11 cellular contexts compared by ENCODE assay signal in the genomic region with DNA sequence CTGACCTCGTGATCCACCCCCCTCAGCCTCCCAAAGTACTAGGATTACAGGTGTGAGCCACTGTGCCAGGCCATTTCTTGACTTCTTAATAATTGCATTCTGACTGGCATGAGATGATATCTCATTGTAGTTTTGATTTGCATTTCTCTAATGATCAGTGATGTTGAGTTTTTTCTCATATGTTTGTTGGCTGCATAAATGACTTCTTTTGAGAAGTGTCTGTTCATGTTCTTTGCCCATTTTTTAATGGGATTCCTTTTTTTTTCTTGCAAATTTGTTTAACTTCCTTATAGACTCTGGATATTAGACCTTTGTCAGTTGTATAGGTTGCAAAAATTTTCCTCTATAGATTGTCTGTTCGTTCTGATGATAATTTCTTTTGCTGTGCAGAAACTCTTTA. TPM values are rescaled to one million over a fixed set of nuclear protein-coding genes. Genes with fewer than 3 reads are reported as not detected.
"Had no signal": no experiment of that assay in that cellular context is flagged by ENCODE, and none has a peak within 500 bp of the region (broad histone marks: within the 10 kb centered on the region; RNA-seq: fewer than 3 reads in every experiment).

No MANE protein-coding gene starts in this region.

RNA-seq across cellular contexts. Expression of a gene that starts 7.4 kb away (rescaled TPM):
- total RNA-seq: activated naive CD4-positive, alpha-beta T cell treated with anti-CD3 and anti-CD28 coated beads for 36 hours; activated naive CD4-positive, alpha-beta T cell treated with anti-CD3 and anti-CD28 coated beads, Interleukin-2, amount 50 U/mL, for 72 hours; activated naive CD8-positive, alpha-beta T cell treated with anti-CD3 and anti-CD28 coated beads for 36 hours; activated naive CD8-positive, alpha-beta T cell treated with anti-CD3 and anti-CD28 coated beads, Interleukin-2, amount 10 ng/mL, durations not matched to agents 7 days and 5 days; activated T-cell treated with anti-CD3 and anti-CD28 coated beads, Interleukin-2, amount 50 U/mL, for 4 hours; activated T-helper 1 cell treated with anti-CD3 and anti-CD28 coated beads, Interleukin-12 subunit alpha, Interleukin-12 subunit beta, Interleukin-2, Interleukin-4 antibody, amounts not matched to agents 30 ng/mL and 10 ng/mL and 1 ng/mL, durations not matched to agents 14 hours and 24 hours and 36 hours; activated T-helper 17 cell treated with anti-CD3 and anti-CD28 coated beads, Interleukin-2, amount 50 U/mL, for 72 hours; activated T-helper 2 cell treated with anti-CD3 and anti-CD28 coated beads, Interferon-gamma antibody, Interleukin-2, Interleukin-4, amounts not matched to agents 10 μg/mL and 5 μg/mL and 100 μg/mL, durations not matched to agents 14 hours and 24 hours and 36 hours; ascending aorta; bronchial epithelial cell; chondrocyte had no signal
